11 cellular contexts compared by ENCODE assay signal in the genomic region with DNA sequence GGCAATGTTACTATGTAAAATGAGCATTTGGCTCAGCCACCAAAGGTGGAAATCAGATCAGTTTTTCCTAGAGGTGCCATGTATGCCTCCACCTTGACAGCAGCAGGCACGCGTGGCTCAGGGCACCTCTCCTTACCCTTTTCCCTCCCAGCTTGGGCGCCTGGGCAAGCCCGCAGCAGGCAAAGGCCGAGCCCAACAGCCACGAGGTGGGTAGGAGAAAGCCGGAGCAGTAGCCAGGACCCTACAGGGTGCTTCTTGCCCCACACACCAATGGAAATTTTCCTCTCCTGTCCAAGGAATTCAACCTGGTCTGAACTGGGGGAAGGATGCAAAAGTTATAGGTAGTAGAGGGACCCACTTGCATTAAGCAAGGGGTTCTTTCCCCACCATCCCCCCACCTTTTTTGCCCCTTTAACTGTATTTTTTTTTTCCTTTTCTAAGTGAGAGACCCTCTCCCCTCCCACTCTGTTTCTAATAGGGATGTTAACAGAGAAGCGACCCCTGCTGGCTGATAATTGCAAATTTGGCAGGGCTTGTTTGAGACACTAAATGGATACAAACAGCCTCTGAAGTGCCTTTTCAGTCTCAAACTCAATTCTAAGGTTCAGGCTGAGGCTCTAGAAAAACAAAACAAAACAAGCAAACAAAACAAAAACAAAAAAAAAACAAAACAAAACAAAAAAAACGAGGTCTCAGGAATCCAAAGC.
A peak's percentile ranks its signal among the peaks of the same experiment; 100 is the strongest.
DNase-seq lines count a peak whose midpoint lies in the region; ATAC-seq, FAIRE-seq and TF ChIP-seq lines count a peak whose summit lies in the region.
"Had no signal": no experiment of that assay in that cellular context is flagged by ENCODE, and none has a peak within 500 bp of the region (broad histone marks: within the 10 kb centered on the region; RNA-seq: fewer than 3 reads in every experiment).

No MANE protein-coding gene starts in this region.

- H2AFZ ChIP-seq in OCI-LY3 (ENCODE audit: low read depth, low read length) = 0 out of 2 replicates have a peak overlapping the region, but pooled peaks have one; percentile 0
- no peak overlapping the region for H2AFZ ChIP-seq in fibroblast of lung (ENCODE audit: low read length)
- H2AFZ ChIP-seq: parathyroid adenoma had no signal

- H3K27me3 ChIP-seq in OCI-LY3 (ENCODE audit: low read depth, low read length) = no peaks in the 10 kb centered on the region
- no peaks in the 10 kb centered on the region for H3K27me3 ChIP-seq in fibroblast of lung (ENCODE audit: control insufficient read depth, insufficient read depth, low read length)

- H4K20me1 ChIP-seq in OCI-LY3 (ENCODE audit: insufficient read depth, low read length) (no peaks in the 10 kb centered on the region), fibroblast of lung (ENCODE audit: control insufficient read depth, extremely low read depth, insufficient read depth, low read length) (no peaks in the 10 kb centered on the region)

- 0 out of 5 replicates have a peak, but pooled peaks of 1 of the 2 experiments have one; percentile 15 for TF ChIP-seq RAD21 in A549 (conservative IDR thresholded peaks at IDR 0.05 in 1 of 2, IDR thresholded peaks at IDR 0.05 in 1 of 2)

- WGBS in A549 (ENCODE audit: missing lambda C conversion rate) = 44% methylated on average over 9 of the region's 9 CpGs

- no peaks in the 10 kb centered on the region for H3K9me3 ChIP-seq in A549
- no peaks in the 10 kb centered on the region for H3K9me3 ChIP-seq in OCI-LY3 (ENCODE audit: insufficient read depth, low read length)
- H3K9me3 ChIP-seq in fibroblast of lung (ENCODE audit: control insufficient read depth, insufficient read depth, low read depth, low read length) = no peaks in the 10 kb centered on the region

- no peaks in the 10 kb centered on the region for H3K4me1 ChIP-seq in A549
- no peaks in the 10 kb centered on the region for H3K4me1 ChIP-seq in OCI-LY3 (ENCODE audit: low read length)
- H3K4me1 ChIP-seq in fibroblast of lung (ENCODE audit: control insufficient read depth, extremely low read depth, insufficient read depth, low read length) = no peaks in the 10 kb centered on the region
- H3K4me1 ChIP-seq: parathyroid adenoma had no signal

- FAIRE-seq in A549 (lab: Jason Lieb, UNC) = no peak
- FAIRE-seq in GM12891 (lab: Jason Lieb, UNC) = no peak

- H3K4me3 ChIP-seq in A549 (no peak overlapping the region), OCI-LY3 (ENCODE audit: low read length) (no peak overlapping the region), fibroblast of lung (replicated peaks in 1 of 4; ENCODE audit: control extremely low read depth in 1 of 4, insufficient read depth in 1 of 4, low read depth in 3 of 4, low read length in 4 of 4) (no peak overlapping the region)

- no peaks in the 10 kb centered on the region for H3K79me2 ChIP-seq in OCI-LY3 (ENCODE audit: low read length)
- H3K79me2 ChIP-seq in fibroblast of lung (ENCODE audit: control insufficient read depth, insufficient read depth, low read length) = no peaks in the 10 kb centered on the region
- H3K79me2 ChIP-seq: parathyroid adenoma had no signal

- TF ChIP-seq EP300 in A549 (IDR thresholded peaks at IDR 0.05) = no peak

- H3K9ac ChIP-seq in OCI-LY3 (ENCODE audit: low read length) (no peak overlapping the region), fibroblast of lung (ENCODE audit: insufficient read depth, low read length) (no peak overlapping the region)
- H3K9ac ChIP-seq: parathyroid adenoma had no signal

- TF ChIP-seq CTCF in A549 (IDR thresholded peaks at IDR 0.05) (peak; percentile 39), OCI-LY3 (IDR thresholded peaks at IDR 0.05; ENCODE audit: low read depth, low read length) (peak; percentile 89), fibroblast of lung (conservative IDR thresholded peaks at IDR 0.05 in 1 of 2, IDR thresholded peaks at IDR 0.05 in 1 of 2; ENCODE audit: low read depth in 1 of 2, low read length in 2 of 2) (peak; percentile 38 to 41)

- no peak for TF ChIP-seq POLR2A in A549 (IDR thresholded peaks at IDR 0.05; ENCODE audit: low read length)
- no peak for TF ChIP-seq POLR2A in GM12891 (IDR thresholded peaks at IDR 0.05; ENCODE audit: low read depth, low read length)

- no peaks in the 10 kb centered on the region for H3K36me3 ChIP-seq in OCI-LY3 (replicated peaks; ENCODE audit: low read depth, low read length)
- H3K36me3 ChIP-seq in fibroblast of lung (ENCODE audit: control insufficient read depth, insufficient read depth, low read length) = no peaks in the 10 kb centered on the region

- no peak overlapping the region for H3K27ac ChIP-seq in A549
- no peak overlapping the region for H3K27ac ChIP-seq in OCI-LY3 (ENCODE audit: low read length)
- H3K27ac ChIP-seq in fibroblast of lung (ENCODE audit: insufficient read depth, low read length) = no peak overlapping the region
- H3K27ac ChIP-seq: parathyroid adenoma had no signal

- CTCF ChIA-PET in A549 (lab: Yijun Ruan, JAX) = no interaction called here

- DNase-seq in A549 (ENCODE audit: low read depth in 1 of 2, low spot score in 1 of 2) = peak in 1 of 2 experiments; percentile 11
- peak; percentile 2 for DNase-seq in GM12891 (ENCODE audit: insufficient read length, low spot score)
- DNase-seq in fibroblast of lung (ENCODE audit: low read depth in 2 of 2) = peak in 1 of 2 donors; percentile 18
- no peak for DNase-seq in SK-N-DZ (ENCODE audit: low spot score)
- no peak for DNase-seq in RKO (ENCODE audit: low spot score)
- DNase-seq in NCI-H1417 treated with DMSO at 0.1 percent for 48 hours (lab: John Stamatoyannopoulos, UW) = no peak
- DNase-seq: DMS153, NCI-H2171 treated with DMSO at 0.1 percent for 48 hours had no signal

- H3K4me2 ChIP-seq in A549 (no peak overlapping the region), OCI-LY3 (ENCODE audit: low read length) (no peak overlapping the region), fibroblast of lung (ENCODE audit: extremely low read depth, insufficient read depth, low read length) (no peak overlapping the region)

- POLR2A ChIA-PET in A549 (lab: Yijun Ruan, JAX) = no interaction called here

- ATAC-seq in A549 = peak in 1 of 2 experiments; percentile 55; a peak in 1 of 6 replicates
- no peak for ATAC-seq in HG02610 (IDR thresholded peaks at IDR 0.05; ENCODE audit: unreplicated experiment)

TF ChIP-seq in A549, 52 proteins besides CTCF, POLR2A, EP300 and RAD21:
- TF ChIP-seq SMC3 (IDR thresholded peaks at IDR 0.05) (peak; percentile 15; the same call in 1 of the 3 replicates), ZFP36 (IDR thresholded peaks at IDR 0.05; ENCODE audit: borderline replicate concordance, partially characterized antibody) (no peak), ZNF302 (CRISPR knock-in tag; IDR thresholded peaks at IDR 0.05) (no peak)

TF ChIP-seq in GM12891, 5 proteins besides CTCF, POLR2A, EP300 and RAD21:
- TF ChIP-seq PAX5 (IDR thresholded peaks at IDR 0.05; ENCODE audit: insufficient read depth, low read length, severe bottlenecking) = no peak
- TF ChIP-seq POLR2AphosphoS5 (IDR thresholded peaks at IDR 0.05; ENCODE audit: low read depth, low read length) = no peak
- no peak for TF ChIP-seq TAF1 (IDR thresholded peaks at IDR 0.05; ENCODE audit: low read depth, low read length)
- no peak for TF ChIP-seq POU2F2 (IDR thresholded peaks at IDR 0.05; ENCODE audit: low read depth, low read length)
- no peak for TF ChIP-seq SPI1 (IDR thresholded peaks at IDR 0.05; ENCODE audit: low read depth, low read length)

Comparison
In these comparisons a context has a peak if more than half of its experiments do, and no peak if none do; other contexts are left out.
1. CTCF ChIP-seq: peak in every context shown above with its lines; median percentile 89 in OCI-LY3; 40 in fibroblast of lung; 39 in A549.